In genomic region chr2:102187191-102188150, GRCh38 we compare ENCODE assay signal across 8 cellular contexts. TPM values are rescaled to one million over a fixed set of nuclear protein-coding genes. Genes with fewer than 3 reads are reported as not detected.
A peak's percentile ranks its signal among the peaks of the same experiment; 100 is the strongest.
DNase-seq lines count a peak whose midpoint lies in the region; ATAC-seq and TF ChIP-seq lines count a peak whose summit lies in the region.

No MANE protein-coding gene starts in this region.

- peak overlapping the region; percentile 79 for H3K4me3 Mint-ChIP-seq in natural killer cell
- H3K4me3 Mint-ChIP-seq in stimulated activated naive CD8-positive, alpha-beta T cell treated with anti-CD3 and anti-CD28 coated beads, Interleukin-15, amount 100 ng/mL, for 72 hours = peak overlapping the region; percentile 83 to 91

- H3K4me1 Mint-ChIP-seq in natural killer cell = peaks cover 6 to 7% of the 10 kb centered on the region in 2 donors
- H3K4me1 Mint-ChIP-seq in stimulated activated naive CD8-positive, alpha-beta T cell treated with anti-CD3 and anti-CD28 coated beads, Interleukin-15, amount 100 ng/mL, for 72 hours = peaks cover 22% of the 10 kb centered on the region

- intact Hi-C loops in natural killer cell (cut with micrococcal nuclease) = no loop called here

- peak; percentile 61 to 69 (median 64) for ATAC-seq in natural killer cell
- peak; percentile 65 for ATAC-seq in stimulated activated naive CD8-positive, alpha-beta T cell treated with anti-CD3 and anti-CD28 coated beads, Interleukin-15, amount 100 ng/mL, for 72 hours

- no peaks in the 10 kb centered on the region for H3K36me3 Mint-ChIP-seq in natural killer cell

- no peak overlapping the region for H3K27ac Mint-ChIP-seq in natural killer cell
- peak overlapping the region; percentile 82 to 98 for H3K27ac Mint-ChIP-seq in stimulated activated naive CD8-positive, alpha-beta T cell treated with anti-CD3 and anti-CD28 coated beads, Interleukin-15, amount 100 ng/mL, for 72 hours

- H3K9me3 Mint-ChIP-seq in natural killer cell = no peaks in the 10 kb centered on the region
- no peaks in the 10 kb centered on the region for H3K9me3 Mint-ChIP-seq in stimulated activated naive CD8-positive, alpha-beta T cell treated with anti-CD3 and anti-CD28 coated beads, Interleukin-15, amount 100 ng/mL, for 72 hours

- in situ Hi-C loops in KBM-7 (cut with MboI; ENCODE audit: low pct_unique_long_range_greater_than_20kb, low sequenced_read_pairs) = no loop called here

- DNase-seq in HCEC 1CT = peak; percentile 36
- DNase-seq in activated T-cell treated with anti-CD3 and anti-CD28 coated beads for 1 hour (ENCODE audit: low read depth) = peak; percentile 30
- peak; percentile 34 for DNase-seq in fibroblast of peridontal ligament (ENCODE audit: extremely low read depth)
- DNase-seq in natural killer cell = peak; percentile 29
- peak; percentile 33 to 41 for DNase-seq in stimulated activated naive CD8-positive, alpha-beta T cell treated with anti-CD3 and anti-CD28 coated beads, Interleukin-15, amount 100 ng/mL, for 72 hours
- no peak for DNase-seq in SIG-M5 (lab: John Stamatoyannopoulos, UW)
- no peak for DNase-seq in KBM-7
- no peak for DNase-seq in GM19238 (ENCODE audit: insufficient read length, low spot score)

- no peak for TF ChIP-seq CTCF in natural killer cell (IDR thresholded peaks at IDR 0.05)

- H3K27me3 Mint-ChIP-seq in natural killer cell (ENCODE audit: low read depth in 2 of 2) = peaks cover 33 to 62% of the 10 kb centered on the region in 2 donors
- peaks cover 55% of the 10 kb centered on the region for H3K27me3 Mint-ChIP-seq in stimulated activated naive CD8-positive, alpha-beta T cell treated with anti-CD3 and anti-CD28 coated beads, Interleukin-15, amount 100 ng/mL, for 72 hours

RNA-seq across cellular contexts. Expression of gene IL1RL2, which starts 0.6 kb away (rescaled TPM):
- total RNA-seq in natural killer cell = not detected

RNA-seq across cellular contexts. Expression of gene IL1R1, which starts 44.9 kb away (rescaled TPM):
- total RNA-seq in natural killer cell = 1 to 10 TPM in 1 of 3 donors, under 1 TPM in 2; 0.45 to 3.1 (median 0.68) TPM

Comparison
In these comparisons a context has a peak if more than half of its experiments do, and no peak if none do; other contexts are left out.
1. DNase-seq: peak in HCEC 1CT (single experiment), activated T-cell treated with anti-CD3 and anti-CD28 coated beads for 1 hour (single experiment), fibroblast of peridontal ligament (single experiment), natural killer cell (single experiment) and stimulated activated naive CD8-positive, alpha-beta T cell treated with anti-CD3 and anti-CD28 coated beads, Interleukin-15, amount 100 ng/mL, for 72 hours (2 of 2); none in SIG-M5 (single experiment), KBM-7 (single experiment) and GM19238 (single experiment).
2. H3K27ac Mint-ChIP-seq: peak in stimulated activated naive CD8-positive, alpha-beta T cell treated with anti-CD3 and anti-CD28 coated beads, Interleukin-15, amount 100 ng/mL, for 72 hours (2 of 2); none in natural killer cell (0 of 2).